ENCODE assay signal across 8 cellular contexts in the genomic region with DNA sequence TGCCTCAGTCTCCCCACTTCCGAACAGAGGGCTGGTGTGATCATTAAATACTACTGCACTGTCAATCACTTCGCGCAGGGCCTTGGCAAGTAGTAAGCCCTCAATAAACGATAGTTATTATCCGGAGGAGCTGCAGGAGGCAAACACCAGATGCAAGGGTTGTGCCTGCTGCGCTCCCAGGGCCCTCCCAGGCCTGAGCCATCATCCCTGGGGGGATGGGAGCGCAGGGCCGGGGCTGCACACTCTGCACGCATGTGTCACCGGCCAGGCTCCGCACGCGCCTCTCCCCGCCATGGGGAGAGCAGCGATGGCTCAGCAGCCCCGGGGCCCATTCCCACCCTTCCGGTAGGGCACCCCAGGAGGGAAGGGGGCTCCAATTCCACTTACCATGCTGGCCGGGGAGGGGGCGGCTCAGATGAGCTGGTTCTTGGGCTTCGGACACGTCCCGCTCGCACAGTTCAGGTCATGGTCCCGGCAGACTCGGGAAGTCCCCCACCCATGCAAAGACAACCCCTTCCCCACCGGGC. TPM values are rescaled to one million over a fixed set of nuclear protein-coding genes. Genes with fewer than 3 reads are reported as not detected.
DNase-seq lines count a peak whose midpoint lies in the region; ATAC-seq, FAIRE-seq and TF ChIP-seq lines count a peak whose summit lies in the region.

No MANE protein-coding gene starts in this region.

- H3K27me3 Mint-ChIP-seq in activated CD8-positive, alpha-beta memory T cell treated with anti-CD3 and anti-CD28 coated beads, Interleukin-2, amount 10 ng/mL, durations not matched to agents 7 days and 5 days, result no peaks in the 10 kb centered on the region

- no peak overlapping the region for H2BK20ac ChIP-seq in H1 (ENCODE audit: low read length)

- H2BK15ac ChIP-seq in H1 (ENCODE audit: low read length) (no peak overlapping the region), mesendoderm (replicated peaks; ENCODE audit: low read depth) (no peak overlapping the region)

- peaks cover 39% of the 10 kb centered on the region for H3K36me3 Mint-ChIP-seq in activated CD8-positive, alpha-beta memory T cell treated with anti-CD3 and anti-CD28 coated beads, Interleukin-2, amount 10 ng/mL, durations not matched to agents 7 days and 5 days

- H2AK5ac ChIP-seq in H1 (ENCODE audit: low read depth, low read length) (no peak overlapping the region), mesendoderm (ENCODE audit: low read length) (no peak overlapping the region)

- H2AFZ ChIP-seq in H1 (ENCODE audit: low read length), result no peak overlapping the region

- 0 out of 2 replicates have a peak overlapping the region, but pooled peaks have one; percentile 7 for H2BK12ac ChIP-seq in H1 (ENCODE audit: low read depth, low read length)

- H3K4me2 ChIP-seq in H1 (ENCODE audit: insufficient read depth in 1 of 2, low read depth in 2 of 2, low read length in 2 of 2) (peak overlapping the region; percentile 83 to 91), mesendoderm (ENCODE audit: low read length) (peak overlapping the region; percentile 85)

- 9% methylated on average over 17 of the region's 26 CpGs; no CpG with 5 or more reads in 1 of the 2 experiments for WGBS in H1 (ENCODE audit: extremely low coverage in 1 of 2, insufficient coverage in 1 of 2, insufficient read length in 1 of 2, insufficient replicate concordance in 2 of 2, low coverage in 1 of 2, low lambda C conversion rate in 2 of 2, missing lambda C conversion rate in 1 of 2), 2 experiments
- WGBS in mesendoderm (ENCODE audit: extremely low coverage, insufficient coverage, low lambda C conversion rate), result no CpG with 5 or more reads among the region's 26 CpGs

- CTCF ChIA-PET in activated CD8-positive, alpha-beta memory T cell treated with anti-CD3 and anti-CD28 coated beads, Interleukin-2, amount 10 ng/mL, durations not matched to agents 7 days and 5 days (lab: Charles Lee), result interaction anchor here (1.0 to 5.9 kb wide), 10 partner anchors 9 to 106 kb away, joined by 3 to 58 read pairs (median 8); no protein-coding TSS in a partner anchor
- CTCF ChIA-PET in H1 (lab: Charles Lee; ENCODE audit: partially characterized antibody), result interaction anchor here (1.1 kb wide), 1 partner anchor 120 kb away, joined by 3 read pairs; no protein-coding TSS in a partner anchor

- H3K4me3 ChIP-seq in GM06990 (replicated peaks; ENCODE audit: low read depth, low read length) (peak overlapping the region; percentile 74), H1 (ENCODE audit: extremely low read depth in 1 of 4, insufficient read depth in 2 of 4, low read depth in 3 of 4, low read length in 4 of 4) (peak overlapping the region; percentile 69 to 94 (median 74)), mesendoderm (ENCODE audit: low read length) (peak overlapping the region; percentile 81)

- H3K79me2 ChIP-seq in H1 (ENCODE audit: control insufficient read depth in 1 of 2, insufficient read depth in 2 of 2, low read length in 2 of 2) (peaks cover 23 to 51% of the 10 kb centered on the region in 2 experiments), mesendoderm (ENCODE audit: control insufficient read depth, insufficient read depth, low read length) (peaks cover 35% of the 10 kb centered on the region)

- peaks cover 13% of the 10 kb centered on the region for H3K23me2 ChIP-seq in H1 (ENCODE audit: low read depth, low read length)

- H4K5ac ChIP-seq in H1 (ENCODE audit: insufficient read length, low read depth, low read length) (no peak overlapping the region), mesendoderm (ENCODE audit: low read length) (no peak overlapping the region)

- peak overlapping the region; percentile 91 for H4K8ac ChIP-seq in H1 (ENCODE audit: extremely low read depth, insufficient read depth, low read length)
- no peak overlapping the region for H4K8ac ChIP-seq in mesendoderm (ENCODE audit: low read depth, low read length)

- H3K23ac ChIP-seq in H1 (ENCODE audit: insufficient read length) (no peak overlapping the region), mesendoderm (ENCODE audit: low read length) (no peak overlapping the region)

- peaks cover 5 to 13% of the 10 kb centered on the region in 2 experiments for H4K20me1 ChIP-seq in H1 (replicated peaks in 1 of 2; ENCODE audit: control insufficient read depth in 1 of 2, insufficient read depth in 2 of 2, low read length in 2 of 2)

- H3K9ac ChIP-seq in H1 (replicated peaks in 1 of 4; ENCODE audit: extremely low read depth in 1 of 4, low read depth in 3 of 4, low read length in 3 of 4) (peak overlapping the region; percentile 62 to 72 (median 69)), mesendoderm (ENCODE audit: low read length) (peak overlapping the region; percentile 89)

- peak overlapping the region; percentile 93 for H3K4me3 Mint-ChIP-seq in activated CD8-positive, alpha-beta memory T cell treated with anti-CD3 and anti-CD28 coated beads, Interleukin-2, amount 10 ng/mL, durations not matched to agents 7 days and 5 days

- H2BK5ac ChIP-seq in H1 (ENCODE audit: low read depth, low read length), result no peak overlapping the region
- H2BK5ac ChIP-seq in mesendoderm (ENCODE audit: low read length), result no peak overlapping the region

- H2BK120ac ChIP-seq in H1 (replicated peaks; ENCODE audit: low read depth, low read length), result no peak overlapping the region
- H2BK120ac ChIP-seq in mesendoderm (ENCODE audit: low read depth, low read length), result no peak overlapping the region

- H3K9me3 ChIP-seq in H1 (ENCODE audit: insufficient read depth in 2 of 2, low read depth in 1 of 2, low read length in 1 of 2), result no peaks in the 10 kb centered on the region

- H3K27ac Mint-ChIP-seq in activated CD8-positive, alpha-beta memory T cell treated with anti-CD3 and anti-CD28 coated beads, Interleukin-2, amount 10 ng/mL, durations not matched to agents 7 days and 5 days, result peak overlapping the region; percentile 94

- H3K14ac ChIP-seq in H1 (ENCODE audit: insufficient read length), result no peak overlapping the region

- peaks cover 2 to 12% (median 9%) of the 10 kb centered on the region in 4 experiments; a peak in 6 of 7 replicates for H3K4me1 ChIP-seq in H1 (replicated peaks in 1 of 4; ENCODE audit: control insufficient read depth in 3 of 4, insufficient read depth in 4 of 4, low read length in 3 of 4)
- no peaks in the 10 kb centered on the region for H3K4me1 ChIP-seq in mesendoderm (ENCODE audit: control insufficient read depth, low read depth, low read length)

- no peaks in the 10 kb centered on the region for H3K9me3 Mint-ChIP-seq in activated CD8-positive, alpha-beta memory T cell treated with anti-CD3 and anti-CD28 coated beads, Interleukin-2, amount 10 ng/mL, durations not matched to agents 7 days and 5 days (ENCODE audit: low read depth)

- H3K56ac ChIP-seq in H1 (replicated peaks; ENCODE audit: insufficient read length, low read depth, low read length) (no peak overlapping the region), mesendoderm (ENCODE audit: low read length) (peak overlapping the region; percentile 90)

- TF ChIP-seq CTCF in GM06990 (IDR thresholded peaks at IDR 0.05; ENCODE audit: insufficient read depth, low read length, poor library complexity, severe bottlenecking), result no peak
- TF ChIP-seq CTCF in H1 (IDR thresholded peaks at IDR 0.05; ENCODE audit: control extremely low read depth in 1 of 3, insufficient read depth in 1 of 3, low read depth in 1 of 3, low read length in 3 of 3), result no peak

- peak; percentile 72 for DNase-seq in GM06990 (ENCODE audit: extremely low read depth, insufficient read length)
- peak; percentile 49 for DNase-seq in NCI-H524 treated with DMSO at 0.1 percent for 48 hours (lab: John Stamatoyannopoulos, UW)
- peak; percentile 81 for DNase-seq in activated CD8-positive, alpha-beta memory T cell treated with anti-CD3 and anti-CD28 coated beads, Interleukin-2, amount 10 ng/mL, durations not matched to agents 7 days and 5 days
- DNase-seq in H1 (ENCODE audit: low read depth in 1 of 2, low spot score in 2 of 2), result peak in 1 of 2 experiments; percentile 54
- DNase-seq in mesendoderm, result peak; percentile 59
- peak; percentile 43 for DNase-seq in stimulated activated CD8-positive, alpha-beta memory T cell treated with anti-CD3 and anti-CD28 coated beads, Interleukin-15, amount 100 ng/mL, for 24 hours (ENCODE audit: low read depth)

- POLR2A ChIA-PET in H1 (lab: Charles Lee; ENCODE audit: partially characterized antibody), result interaction anchor here (1.1 to 1.6 kb wide), 3 partner anchors 9 to 26 kb away, joined by 3 read pairs; no protein-coding TSS in a partner anchor

- TF ChIP-seq RAD21 in H1 (IDR thresholded peaks at IDR 0.05 in 1 of 2, conservative IDR thresholded peaks at IDR 0.05 in 1 of 2; ENCODE audit: low read depth in 2 of 2, low read length in 2 of 2), result no peak

- TF ChIP-seq POLR2A in H1 (IDR thresholded peaks at IDR 0.05; ENCODE audit: control extremely low read depth in 1 of 2, low read depth in 2 of 2, low read length in 2 of 2), result no peak

- H4K91ac ChIP-seq in H1 (replicated peaks; ENCODE audit: insufficient read length, low read length), result peak overlapping the region; percentile 44

- ATAC-seq in HG02678 (IDR thresholded peaks at IDR 0.05; ENCODE audit: unreplicated experiment) (peak; percentile 38), HG03520 (IDR thresholded peaks at IDR 0.05; ENCODE audit: unreplicated experiment) (no peak)
- peak; percentile 58 for ATAC-seq in activated CD8-positive, alpha-beta memory T cell treated with anti-CD3 and anti-CD28 coated beads, Interleukin-2, amount 10 ng/mL, durations not matched to agents 7 days and 5 days

- peaks cover 42% of the 10 kb centered on the region for H3K4me1 Mint-ChIP-seq in activated CD8-positive, alpha-beta memory T cell treated with anti-CD3 and anti-CD28 coated beads, Interleukin-2, amount 10 ng/mL, durations not matched to agents 7 days and 5 days

- FAIRE-seq in H1 (lab: Jason Lieb, UNC), result no peak

- H3K79me1 ChIP-seq in H1 (ENCODE audit: low read depth, low read length), result peaks cover 12% of the 10 kb centered on the region
- peaks cover 19% of the 10 kb centered on the region for H3K79me1 ChIP-seq in mesendoderm (ENCODE audit: low read length)

- H3K27me3 ChIP-seq in GM06990 (replicated peaks; ENCODE audit: control insufficient read depth, insufficient read depth, low read length), result no peaks in the 10 kb centered on the region
- no peaks in the 10 kb centered on the region for H3K27me3 ChIP-seq in H1 (replicated peaks in 1 of 4; ENCODE audit: control insufficient read depth in 3 of 4, extremely low read depth in 1 of 4, insufficient read depth in 3 of 4, low read length in 3 of 4)
- H3K27me3 ChIP-seq in mesendoderm (ENCODE audit: insufficient read depth, low read length, poor library complexity), result no peaks in the 10 kb centered on the region

- H3K18ac ChIP-seq in H1 (ENCODE audit: extremely low read depth, low read length) (peak overlapping the region; percentile 66; the same call in 1 of the 2 replicates), mesendoderm (ENCODE audit: low read length) (peak overlapping the region; percentile 91)

- H3K4ac ChIP-seq in H1 (replicated peaks; ENCODE audit: insufficient read length, low read depth, low read length) (peak overlapping the region; percentile 33), mesendoderm (ENCODE audit: low read depth, low read length) (peak overlapping the region; percentile 22)

- H3K36me3 ChIP-seq in GM06990 (ENCODE audit: control insufficient read depth, insufficient read depth, low read length) (peaks cover 10% of the 10 kb centered on the region), H1 (ENCODE audit: control insufficient read depth in 2 of 4, insufficient read depth in 4 of 4, low read length in 3 of 4) (peaks cover 4 to 21% (median 8%) of the 10 kb centered on the region in 4 experiments; a peak in 6 of 8 replicates), mesendoderm (ENCODE audit: control insufficient read depth, insufficient read depth, low read length) (peaks cover 6% of the 10 kb centered on the region)

- no peak for TF ChIP-seq EP300 in H1 (IDR thresholded peaks at IDR 0.05; ENCODE audit: borderline replicate concordance in 1 of 2, low read depth in 2 of 2, low read length in 2 of 2)

- H3K27ac ChIP-seq in H1 (ENCODE audit: low read depth, low read length) (no peak overlapping the region), mesendoderm (ENCODE audit: low read depth, low read length) (no peak overlapping the region)

RNA-seq across cellular contexts. Expression of a gene that starts 0.7 kb away (rescaled TPM):
- total RNA-seq in activated CD8-positive, alpha-beta memory T cell treated with anti-CD3 and anti-CD28 coated beads, Interleukin-2, amount 10 ng/mL, durations not matched to agents 7 days and 5 days, result 100 to 1,000 TPM; 204 to 267 TPM
- total RNA-seq in H1 (2021; fragmentation: NEBNext Ultra II Directional; extraction: Animal tissue kit (Norgen Biotek cat#: 25700)), result 130 and 152 TPM in 2 replicates
- 254 and 272 TPM in 2 replicates for polyA plus RNA-seq in H1 (2011; rRNA removed)
- 184 TPM for polyA plus RNA-seq in H1 (2011; cell fraction: cytosol; rRNA removed)
- polyA plus RNA-seq in H1 (2011; cell fraction: nucleus; rRNA removed), result 303 TPM
- polyA plus RNA-seq in H1 (2012, experiment 1 of 2), result 103 to 118 TPM (median 109 TPM) in 4 replicates
- polyA plus RNA-seq in H1 (2012, experiment 2 of 2), result 60.0 TPM
- polyA plus RNA-seq in H1 (2013, experiment 1 of 2), result 57.8 TPM
- 57.6 TPM for polyA plus RNA-seq in H1 (2013, experiment 2 of 2)
- 252 and 264 TPM in 2 replicates for polyA minus RNA-seq in H1 (2011; rRNA and poly(A)+ RNA removed)
- 127 TPM for polyA minus RNA-seq in H1 (2011; cell fraction: cytosol; rRNA and poly(A)+ RNA removed)
- polyA minus RNA-seq in H1 (2011; cell fraction: nucleus; rRNA and poly(A)+ RNA removed), result 203 TPM
- polyA plus RNA-seq in mesendoderm (2013, experiment 1 of 2), result 68.5 TPM
- polyA plus RNA-seq in mesendoderm (2013, experiment 2 of 2), result 69.8 TPM
